14 cellular contexts compared by ENCODE assay signal in genomic region chr2:10372862-10373240, GRCh38.
"Had no signal": no experiment of that assay in that cellular context is flagged by ENCODE, and none has a peak within 500 bp of the region (broad histone marks: within the 10 kb centered on the region; RNA-seq: fewer than 3 reads in every experiment).

No MANE protein-coding gene starts in this region.

- H3K9me3 Mint-ChIP-seq: activated naive CD4-positive, alpha-beta T cell treated with anti-CD3 and anti-CD28 coated beads, Interleukin-2, amount 50 U/mL, for 72 hours; activated T-helper 2 cell treated with anti-CD3 and anti-CD28 coated beads, Interferon-gamma antibody, Interleukin-2, Interleukin-4, amounts not matched to agents 10 μg/mL and 5 μg/mL and 100 μg/mL, durations not matched to agents 14 hours and 24 hours and 36 hours; natural killer cell; T-cell had no signal

- H3K4me3 Mint-ChIP-seq: natural killer cell, T-cell had no signal

- H3K27ac ChIP-seq: brain microvascular endothelial cell, foreskin keratinocyte, lower lobe of right lung, thyroid gland had no signal

- ATAC-seq: foreskin keratinocyte, lower lobe of right lung, natural killer cell, T-cell had no signal

- H3K36me3 ChIP-seq: brain microvascular endothelial cell, thyroid gland had no signal

- H3K9me3 ChIP-seq: lower lobe of right lung, thyroid gland had no signal

- H3K27me3 Mint-ChIP-seq: T-cell had no signal

- H3K27me3 ChIP-seq: brain microvascular endothelial cell, foreskin keratinocyte, thyroid gland had no signal

- H3K27ac Mint-ChIP-seq: activated T-helper 2 cell treated with anti-CD3 and anti-CD28 coated beads, Interferon-gamma antibody, Interleukin-2, Interleukin-4, amounts not matched to agents 10 μg/mL and 5 μg/mL and 100 μg/mL, durations not matched to agents 14 hours and 24 hours and 36 hours had no signal

- DNase-seq: activated CD4-positive, alpha-beta T cell treated with anti-CD3 and anti-CD28 coated beads for 48 hours; activated CD8-positive, alpha-beta memory T cell treated with anti-CD3 and anti-CD28 coated beads for 24 hours; amniotic stem cell; brain microvascular endothelial cell; foreskin keratinocyte; left cardiac atrium; lower lobe of right lung; natural killer cell; stimulated activated CD4-positive, alpha-beta T cell treated with anti-CD3 and anti-CD28 coated beads, Interleukin-4, amount 100 ng/mL, for 24 hours; T-cell; T1000; thyroid gland had no signal

- H3K36me3 Mint-ChIP-seq: natural killer cell had no signal

- H3K4me1 ChIP-seq: foreskin keratinocyte had no signal

- H3K4me3 ChIP-seq: lower lobe of right lung, thyroid gland had no signal
